Comparison of ENCODE assay signal across 9 cellular contexts in the genomic region with DNA sequence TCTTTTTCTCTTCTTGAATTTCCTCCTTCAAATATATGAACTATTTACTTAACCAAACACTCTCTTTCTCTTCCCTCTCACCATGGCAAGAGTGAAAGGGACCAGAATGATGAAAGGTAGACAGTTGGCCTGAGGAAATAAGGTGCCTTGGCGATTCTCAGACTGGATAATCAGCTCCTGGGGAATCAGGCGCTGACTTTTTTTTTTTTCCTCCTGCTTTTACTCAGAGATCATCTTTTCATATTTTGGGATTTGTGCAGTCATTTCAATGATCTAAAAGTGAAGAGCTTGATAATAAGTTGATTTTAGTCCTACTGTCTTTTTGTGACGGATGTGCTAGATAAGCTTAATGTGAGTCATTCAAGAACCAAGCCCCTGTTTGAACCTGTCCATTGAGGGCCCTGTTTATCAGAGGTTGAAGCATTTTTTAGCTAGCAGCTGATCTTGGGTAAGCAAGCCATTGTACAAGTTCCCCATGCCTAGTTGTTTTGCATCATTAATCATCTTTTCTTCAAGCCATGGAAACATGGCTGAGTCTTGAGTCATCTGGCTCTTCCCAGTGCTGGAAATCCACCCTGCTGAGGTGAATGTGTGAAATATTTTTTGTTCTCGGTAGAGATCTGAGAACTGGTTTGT. TPM values are rescaled to one million over a fixed set of nuclear protein-coding genes. Genes with fewer than 3 reads are reported as not detected.
A peak's percentile ranks its signal among the peaks of the same experiment; 100 is the strongest.
DNase-seq lines count a peak whose midpoint lies in the region; TF ChIP-seq lines count a peak whose summit lies in the region.
"Had no signal": no experiment of that assay in that cellular context is flagged by ENCODE, and none has a peak within 500 bp of the region (broad histone marks: within the 10 kb centered on the region; RNA-seq: fewer than 3 reads in every experiment).

No MANE protein-coding gene starts in this region.

- POLR2A ChIA-PET in Caco-2 (lab: Charles Lee), result interaction anchor here (0.6 to 1.0 kb wide), 3 partner anchors 21 to 955 kb away, joined by 3 read pairs; a partner anchor contains a TSS

- H3K9me3 ChIP-seq in Caco-2, result no peaks in the 10 kb centered on the region

- H3K36me3 Mint-ChIP-seq in Caco-2 (ENCODE audit: insufficient read depth, unreplicated experiment) (peaks cover 9% of the 10 kb centered on the region), chondrocyte (ENCODE audit: low read depth) (no peaks in the 10 kb centered on the region)

- H3K4me1 Mint-ChIP-seq in Caco-2 (ENCODE audit: low read depth, unreplicated experiment) (peaks cover 55% of the 10 kb centered on the region), chondrocyte (ENCODE audit: low read depth) (peaks cover 73% of the 10 kb centered on the region)

- H3K36me3 ChIP-seq in Caco-2 (ENCODE audit: control insufficient read depth, insufficient read depth, low read length), result no peaks in the 10 kb centered on the region

- peak; percentile 56 to 60 for DNase-seq in Caco-2
- DNase-seq in LoVo (ENCODE audit: low spot score), result peak; percentile 60
- no peak for DNase-seq in chondrocyte (ENCODE audit: low spot score)
- DNase-seq in myocyte (ENCODE audit: low read depth), result peak; percentile 78
- no peak for DNase-seq in NCI-H1694 (lab: John Stamatoyannopoulos, UW)
- DNase-seq in putamen (ENCODE audit: low spot score), result no peak
- no peak for DNase-seq in stimulated activated CD4-positive, alpha-beta T cell treated with anti-CD3 and anti-CD28 coated beads, Interleukin-2, amount 100 ng/mL, for 24 hours
- DNase-seq in DMS 273 treated with DMSO at 0.1 percent for 48 hours (lab: John Stamatoyannopoulos, UW), result no peak
- DNase-seq: activated T-cell treated with anti-CD3 and anti-CD28 coated beads, Interleukin-2, amount 50 U/mL, for 4 hours had no signal

- H3K9me3 Mint-ChIP-seq in Caco-2 (ENCODE audit: unreplicated experiment) (no peaks in the 10 kb centered on the region), chondrocyte (ENCODE audit: low read depth) (no peaks in the 10 kb centered on the region)
- H3K9me3 Mint-ChIP-seq: activated T-cell treated with anti-CD3 and anti-CD28 coated beads, Interleukin-2, amount 50 U/mL, for 4 hours had no signal

- BruUV-seq in Caco-2 (replicated peaks; lab: Mats Ljungman, UMichigan), result no TSS peak

- peak overlapping the region; percentile 52 for H3K4me3 Mint-ChIP-seq in Caco-2 (ENCODE audit: unreplicated experiment)
- H3K4me3 Mint-ChIP-seq in chondrocyte (ENCODE audit: unreplicated experiment), result no peak overlapping the region
- H3K4me3 Mint-ChIP-seq: activated T-cell treated with anti-CD3 and anti-CD28 coated beads, Interleukin-2, amount 50 U/mL, for 4 hours had no signal

- H3K4me3 ChIP-seq in Caco-2 (ENCODE audit: low read depth, low read length), result no peak overlapping the region

- CTCF ChIA-PET in Caco-2 (lab: Charles Lee), result interaction anchor here (0.9 kb wide), 1 partner anchor 212 kb away, joined by 3 read pairs; no protein-coding TSS in a partner anchor

- intact Hi-C loops in Caco-2 (cut with micrococcal nuclease; ENCODE audit: unreplicated experiment), result loop anchor here (2.0 kb wide), 1 partner anchor 26 kb away; no protein-coding TSS in a partner anchor

- H3K27me3 ChIP-seq in Caco-2 (replicated peaks; ENCODE audit: control insufficient read depth, insufficient read depth, low read length), result no peaks in the 10 kb centered on the region

- TF ChIP-seq CTCF in Caco-2 (IDR thresholded peaks at IDR 0.05; ENCODE audit: insufficient read depth in 1 of 2, low read depth in 1 of 2, low read length in 1 of 2, severe bottlenecking in 1 of 2, unreplicated experiment in 1 of 2) (no peak), chondrocyte (IDR thresholded peaks at IDR 0.05) (no peak)

- H3K27ac Mint-ChIP-seq in Caco-2 (ENCODE audit: unreplicated experiment) (peak overlapping the region; percentile 86), chondrocyte (ENCODE audit: unreplicated experiment) (peak overlapping the region; percentile 88)

- H3K27me3 Mint-ChIP-seq in Caco-2 (ENCODE audit: insufficient read depth, unreplicated experiment) (no peaks in the 10 kb centered on the region), chondrocyte (ENCODE audit: low read depth) (no peaks in the 10 kb centered on the region)

- peaks cover 73% of the 10 kb centered on the region for H3K4me1 ChIP-seq in Caco-2

RNA-seq across cellular contexts. Expression of a gene that starts 40.8 kb away (rescaled TPM):
- 88.5 and 98.4 TPM in 2 replicates for total RNA-seq in Caco-2 (2022)
- 29.8 to 39.7 TPM (median 31.3 TPM) in 3 replicates for total RNA-seq in chondrocyte
- total RNA-seq in myocyte, result 32.2 and 36.8 TPM in 2 replicates
- 16.2 TPM for polyA plus RNA-seq in myocyte (2012)

RNA-seq across cellular contexts. Expression of a gene that starts 41.6 kb away (rescaled TPM):
- 26.6 and 29.1 TPM in 2 replicates for total RNA-seq in Caco-2 (2022)
- total RNA-seq in chondrocyte, result 30.4 to 39.9 TPM (median 30.7 TPM) in 3 replicates
- total RNA-seq in myocyte, result 13.7 and 19.1 TPM in 2 replicates
- 19.3 TPM for polyA plus RNA-seq in myocyte (2012)

Comparison
In these comparisons a context has a peak if more than half of its experiments do, and no peak if none do; other contexts are left out.
1. DNase-seq: peak in Caco-2 (2 of 2), LoVo (single experiment) and myocyte (single experiment); none in chondrocyte (single experiment), NCI-H1694 (single experiment), putamen (single experiment), stimulated activated CD4-positive, alpha-beta T cell treated with anti-CD3 and anti-CD28 coated beads, Interleukin-2, amount 100 ng/mL, for 24 hours (0 of 2) and DMS 273 treated with DMSO at 0.1 percent for 48 hours (single experiment).